15 cellular contexts compared by ENCODE assay signal in the genomic region with DNA sequence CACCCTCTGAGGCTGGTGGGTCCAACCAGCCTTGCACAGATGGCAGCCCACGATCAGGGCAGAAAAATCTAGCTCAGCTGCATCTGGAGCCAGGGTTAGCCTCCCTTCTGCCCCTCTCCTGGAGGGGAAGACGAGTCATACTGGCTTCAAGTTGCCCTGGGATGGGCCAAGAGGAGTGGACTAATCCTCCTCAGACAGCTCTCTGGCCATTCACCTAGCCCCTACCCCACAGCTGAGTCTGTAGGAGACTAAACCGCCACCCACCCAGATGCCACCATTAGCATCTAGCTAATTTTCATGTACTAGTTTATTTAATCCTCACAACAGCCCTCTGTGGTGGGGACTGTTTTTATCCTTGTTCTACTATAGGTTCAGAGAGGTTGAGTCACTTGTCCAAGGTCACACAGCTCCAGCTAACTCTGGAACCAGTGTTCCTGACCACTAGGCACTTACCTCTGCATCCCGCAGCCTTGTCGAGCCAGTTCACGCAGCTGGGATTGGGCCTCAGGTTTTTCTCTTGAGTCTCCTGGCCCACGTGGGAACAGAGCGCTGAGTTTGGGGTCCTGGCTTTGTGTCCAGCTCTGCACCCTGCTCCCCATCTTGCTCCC. TPM values are rescaled to one million over a fixed set of nuclear protein-coding genes. Genes with fewer than 3 reads are reported as not detected.
DNase-seq lines count a peak whose midpoint lies in the region; ATAC-seq and TF ChIP-seq lines count a peak whose summit lies in the region.
"Had no signal": no experiment of that assay in that cellular context is flagged by ENCODE, and none has a peak within 500 bp of the region (broad histone marks: within the 10 kb centered on the region; RNA-seq: fewer than 3 reads in every experiment).

No MANE protein-coding gene starts in this region.

- peaks cover 11 to 50% (median 39%) of the 10 kb centered on the region in 4 donors for H3K4me1 Mint-ChIP-seq in CD4-positive, alpha-beta memory T cell
- peaks cover 52% of the 10 kb centered on the region for H3K4me1 Mint-ChIP-seq in memory B cell
- peaks cover 35% of the 10 kb centered on the region for H3K4me1 Mint-ChIP-seq in activated naive CD8-positive, alpha-beta T cell treated with anti-CD3 and anti-CD28 coated beads, Interleukin-2, amount 50 U/mL, for 24 hours

- no peaks in the 10 kb centered on the region for H3K36me3 ChIP-seq in CD4-positive, alpha-beta memory T cell (ENCODE audit: insufficient read depth, low read length)
- H3K36me3 ChIP-seq in HEK293 (ENCODE audit: control insufficient read depth in 2 of 2, insufficient read depth in 1 of 2, low read length in 2 of 2) (no peaks in the 10 kb centered on the region), WERI-Rb-1 (no peaks in the 10 kb centered on the region), tibial artery (no peaks in the 10 kb centered on the region)
- H3K36me3 ChIP-seq: left ventricle myocardium inferior had no signal

- CTCF ChIA-PET in CD4-positive, alpha-beta memory T cell (lab: Charles Lee; ENCODE audit: partially characterized antibody), result interaction anchor here (0.9 to 2.7 kb wide), 14 partner anchors 10 to 63 kb away, joined by 3 to 14 read pairs (median 4); no protein-coding TSS in a partner anchor
- CTCF ChIA-PET in HEK293 (lab: Yijun Ruan, JAX), result interaction anchor here (0.7 to 3.1 kb wide), 8 partner anchors 10 to 699 kb away, joined by 3 to 18 read pairs (median 3); no protein-coding TSS in a partner anchor

- no peak overlapping the region for H3K4me3 ChIP-seq in CD4-positive, alpha-beta memory T cell (ENCODE audit: low read length in 2 of 2)
- H3K4me3 ChIP-seq in HEK293 (ENCODE audit: low read depth, low read length), result no peak overlapping the region
- H3K4me3 ChIP-seq in WERI-Rb-1 (ENCODE audit: low read depth, low read length), result no peak overlapping the region
- no peak overlapping the region for H3K4me3 ChIP-seq in tibial artery
- H3K4me3 ChIP-seq: left ventricle myocardium inferior, smooth muscle cell had no signal

- no peaks in the 10 kb centered on the region for H3K9me3 ChIP-seq in CD4-positive, alpha-beta memory T cell (ENCODE audit: control insufficient read depth in 1 of 2, low read length in 2 of 2)
- no peaks in the 10 kb centered on the region for H3K9me3 ChIP-seq in HEK293 (ENCODE audit: control insufficient read depth, insufficient read depth, low read depth, low read length)
- H3K9me3 ChIP-seq in WERI-Rb-1 (ENCODE audit: severe bottlenecking), result no peaks in the 10 kb centered on the region
- H3K9me3 ChIP-seq in tibial artery, result no peaks in the 10 kb centered on the region
- H3K9me3 ChIP-seq: left ventricle myocardium inferior had no signal

- ATAC-seq in memory B cell (ENCODE audit: low read depth), result no peak
- ATAC-seq in activated naive CD8-positive, alpha-beta T cell treated with anti-CD3 and anti-CD28 coated beads, Interleukin-2, amount 50 U/mL, for 24 hours, result no peak

- H3K27me3 ChIP-seq in CD4-positive, alpha-beta memory T cell (ENCODE audit: insufficient read depth, low read length), result no peaks in the 10 kb centered on the region
- H3K27me3 ChIP-seq in WERI-Rb-1 (ENCODE audit: insufficient read depth, low read depth, severe bottlenecking), result no peaks in the 10 kb centered on the region
- H3K27me3 ChIP-seq in tibial artery, result peaks cover 0 to 18% of the 10 kb centered on the region in 2 donors

- no peak for DNase-seq in CD4-positive, alpha-beta memory T cell
- DNase-seq in WERI-Rb-1 (peak; percentile 50), memory B cell (ENCODE audit: low spot score in 2 of 2) (no peak), NCI-H446 (lab: John Stamatoyannopoulos, UW) (no peak), tibial artery (no peak), dedifferentiated amniotic fluid mesenchymal stem cell (ENCODE audit: extremely low spot score) (no peak)
- no peak for DNase-seq in activated naive CD8-positive, alpha-beta T cell treated with anti-CD3 and anti-CD28 coated beads, Interleukin-2, amount 50 U/mL, for 24 hours
- DNase-seq: activated CD8-positive, alpha-beta memory T cell treated with anti-CD3 and anti-CD28 coated beads for 24 hours; activated effector memory CD4-positive, alpha-beta T cell treated with anti-CD3 and anti-CD28 coated beads, Interleukin-2, amount 50 U/mL, for 16 hours; endodermal cell; left ventricle myocardium inferior; stimulated activated naive CD4-positive, alpha-beta T cell treated with Interleukin-2 at 50 U/mL for 16 hours had no signal

- H3K27ac ChIP-seq in CD4-positive, alpha-beta memory T cell (ENCODE audit: low read depth, low read length), result no peak overlapping the region
- no peak overlapping the region for H3K27ac ChIP-seq in HEK293 (ENCODE audit: extremely low read depth, low read depth, low read length)
- H3K27ac ChIP-seq in WERI-Rb-1, result no peak overlapping the region
- no peak overlapping the region for H3K27ac ChIP-seq in tibial artery
- H3K27ac ChIP-seq: C4-2B, left ventricle myocardium inferior had no signal

- peak overlapping the region; percentile 80 to 97 (median 94) for H3K27ac Mint-ChIP-seq in CD4-positive, alpha-beta memory T cell
- H3K27ac Mint-ChIP-seq in memory B cell, result peak overlapping the region; percentile 88
- no peak overlapping the region for H3K27ac Mint-ChIP-seq in activated naive CD8-positive, alpha-beta T cell treated with anti-CD3 and anti-CD28 coated beads, Interleukin-2, amount 50 U/mL, for 24 hours
- H3K27ac Mint-ChIP-seq: endodermal cell had no signal

- POLR2A ChIA-PET in CD4-positive, alpha-beta memory T cell (lab: Charles Lee; ENCODE audit: partially characterized antibody), result interaction anchor here (0.9 to 3.5 kb wide), 13 partner anchors 9 to 61 kb away, joined by 3 to 50 read pairs (median 5); partner anchors contain the start of gene CCDC167
- POLR2A ChIA-PET in HEK293 (lab: Yijun Ruan, JAX), result interaction anchor here (0.6 to 1.0 kb wide), 3 partner anchors 9 to 144 kb away, joined by 3 to 9 read pairs (median 3); no protein-coding TSS in a partner anchor

- intact Hi-C loops in CD4-positive, alpha-beta memory T cell (cut with micrococcal nuclease), result no loop called here
- intact Hi-C loops in tibial artery (cut with DNase I; ENCODE audit: low total_unique reads), result no loop called here

- no peaks in the 10 kb centered on the region for H3K36me3 Mint-ChIP-seq in CD4-positive, alpha-beta memory T cell
- no peaks in the 10 kb centered on the region for H3K36me3 Mint-ChIP-seq in memory B cell
- no peaks in the 10 kb centered on the region for H3K36me3 Mint-ChIP-seq in activated naive CD8-positive, alpha-beta T cell treated with anti-CD3 and anti-CD28 coated beads, Interleukin-2, amount 50 U/mL, for 24 hours (ENCODE audit: low read depth)

- TF ChIP-seq CTCF in HEK293 (tag by site-specific recombination; IDR thresholded peaks at IDR 0.05), result no peak
- TF ChIP-seq CTCF in WERI-Rb-1 (IDR thresholded peaks at IDR 0.05; ENCODE audit: low read depth, low read length), result no peak
- TF ChIP-seq CTCF in tibial artery (IDR thresholded peaks at IDR 0.05), result no peak

- no peaks in the 10 kb centered on the region for H3K27me3 Mint-ChIP-seq in CD4-positive, alpha-beta memory T cell
- no peaks in the 10 kb centered on the region for H3K27me3 Mint-ChIP-seq in memory B cell
- peaks cover 2% of the 10 kb centered on the region for H3K27me3 Mint-ChIP-seq in activated naive CD8-positive, alpha-beta T cell treated with anti-CD3 and anti-CD28 coated beads, Interleukin-2, amount 50 U/mL, for 24 hours

- H3K4me1 ChIP-seq in CD4-positive, alpha-beta memory T cell (ENCODE audit: insufficient read depth, low read length), result peaks cover 31% of the 10 kb centered on the region
- H3K4me1 ChIP-seq in HEK293 (ENCODE audit: control insufficient read depth, insufficient read depth, low read length) (no peaks in the 10 kb centered on the region; the same call in 1 of the 2 replicates), tibial artery (peaks cover 0 to 6% (median 2%) of the 10 kb centered on the region in 4 donors)

- H3K9me3 Mint-ChIP-seq in CD4-positive, alpha-beta memory T cell, result no peaks in the 10 kb centered on the region
- no peaks in the 10 kb centered on the region for H3K9me3 Mint-ChIP-seq in memory B cell
- no peaks in the 10 kb centered on the region for H3K9me3 Mint-ChIP-seq in activated naive CD8-positive, alpha-beta T cell treated with anti-CD3 and anti-CD28 coated beads, Interleukin-2, amount 50 U/mL, for 24 hours
- H3K9me3 Mint-ChIP-seq: endodermal cell had no signal

- H3K4me3 Mint-ChIP-seq in CD4-positive, alpha-beta memory T cell, result peak overlapping the region in 6 of 8 donors; percentile 8 to 75 (median 70)
- H3K4me3 Mint-ChIP-seq in memory B cell, result no peak overlapping the region
- H3K4me3 Mint-ChIP-seq in activated naive CD8-positive, alpha-beta T cell treated with anti-CD3 and anti-CD28 coated beads, Interleukin-2, amount 50 U/mL, for 24 hours, result no peak overlapping the region
- H3K4me3 Mint-ChIP-seq: endodermal cell had no signal

TF ChIP-seq in HEK293, 187 proteins besides CTCF, POLR2A, EP300 and RAD21:
- no peak for TF ChIP-seq ZNF510 (tag by site-specific recombination; IDR thresholded peaks at IDR 0.05; ENCODE audit: insufficient replicate concordance)
- peak; percentile 86 for TF ChIP-seq ZNF768 (tag by site-specific recombination; IDR thresholded peaks at IDR 0.05)
- peak; percentile 74; the same call in 1 of the 2 replicates for TF ChIP-seq ZNF664 (tag by site-specific recombination; IDR thresholded peaks at IDR 0.05)
TF ChIP-seq in HEK293: peak in this region for 2.

RNA-seq across cellular contexts. Expression of gene CCDC167, which starts 48.5 kb away (rescaled TPM):
- 10 to 100 TPM; 25.1 to 27.8 TPM for total RNA-seq in CD4-positive, alpha-beta memory T cell
- 100 to 1,000 TPM; 151 to 226 TPM for polyA plus RNA-seq in CD4-positive, alpha-beta memory T cell

Comparison
In these comparisons a context has a peak if more than half of its experiments do, and no peak if none do; other contexts are left out.
1. H3K4me3 Mint-ChIP-seq: peak in CD4-positive, alpha-beta memory T cell (6 of 8); none in memory B cell (single experiment) and activated naive CD8-positive, alpha-beta T cell treated with anti-CD3 and anti-CD28 coated beads, Interleukin-2, amount 50 U/mL, for 24 hours (single experiment).